Comparison of ENCODE assay signal across 24 cellular contexts in genomic region chr19:13762635-13763235, GRCh38.
"Had no signal": no experiment of that assay in that cellular context is flagged by ENCODE, and none has a peak within 500 bp of the region (broad histone marks: within the 10 kb centered on the region; RNA-seq: fewer than 3 reads in every experiment).

No MANE protein-coding gene starts in this region.

- H3K4me3 ChIP-seq: adrenal gland, ascending aorta, gastroesophageal sphincter, right lobe of liver, thoracic aorta had no signal

- H3K27me3 ChIP-seq: adrenal gland, ascending aorta, brain microvascular endothelial cell, gastroesophageal sphincter, right lobe of liver, upper lobe of left lung had no signal

- DNase-seq: activated CD4-positive, alpha-beta T cell treated with anti-CD3 and anti-CD28 coated beads for 1 hour; activated CD8-positive, alpha-beta memory T cell treated with anti-CD3 and anti-CD28 coated beads, Interleukin-2, amount 50 U/mL, for 4 hours; activated naive CD4-positive, alpha-beta T cell; activated T-cell treated with anti-CD3 and anti-CD28 coated beads, Interleukin-2, amount 50 U/mL, for 24 hours; adrenal gland; brain microvascular endothelial cell; caudate nucleus; effector memory CD8-positive, alpha-beta T cell; head of caudate nucleus; left colon; mesenchymal stem cell; occipital lobe; stimulated activated CD4-positive, alpha-beta T cell treated with anti-CD3 and anti-CD28 coated beads, Interleukin-2, amount 100 ng/mL, for 24 hours; stimulated activated naive B cell treated with anti-CD40 and anti-IgM and Interleukin-4, amounts not matched to agents 10 μg/mL and 1 μg/mL and 100 μg/mL, for 72 hours; T-helper 9 cell had no signal

- H3K27ac ChIP-seq: adrenal gland, ascending aorta, brain microvascular endothelial cell, right lobe of liver, thoracic aorta, upper lobe of left lung had no signal

- FAIRE-seq: colon, keratinocyte had no signal

- H3K9me3 ChIP-seq: adrenal gland, ascending aorta, gastroesophageal sphincter, right lobe of liver, thoracic aorta, upper lobe of left lung had no signal

- ATAC-seq: effector memory CD8-positive, alpha-beta T cell; gastroesophageal sphincter; left colon; right lobe of liver; stimulated activated naive B cell treated with anti-CD40 and anti-IgM and Interleukin-4, amounts not matched to agents 10 μg/mL and 1 μg/mL and 100 μg/mL, for 72 hours had no signal

- H3K27me3 Mint-ChIP-seq: activated naive CD8-positive, alpha-beta T cell; activated T-cell treated with anti-CD3 and anti-CD28 coated beads, Interleukin-2, amount 50 U/mL, for 24 hours; effector memory CD8-positive, alpha-beta T cell; stimulated activated naive B cell treated with anti-CD40 and anti-IgM and Interleukin-4, amounts not matched to agents 10 μg/mL and 1 μg/mL and 100 μg/mL, for 72 hours had no signal

- H3K9me3 Mint-ChIP-seq: activated T-cell treated with anti-CD3 and anti-CD28 coated beads, Interleukin-2, amount 50 U/mL, for 24 hours; activated T-helper 2 cell treated with anti-CD3 and anti-CD28 coated beads, Interferon-gamma antibody, Interleukin-2, Interleukin-4, amounts not matched to agents 10 μg/mL and 5 μg/mL and 100 μg/mL, durations not matched to agents 14 hours and 24 hours and 36 hours; effector memory CD8-positive, alpha-beta T cell; stimulated activated naive B cell treated with anti-CD40 and anti-IgM and Interleukin-4, amounts not matched to agents 10 μg/mL and 1 μg/mL and 100 μg/mL, for 72 hours had no signal

- H3K36me3 Mint-ChIP-seq: activated naive CD8-positive, alpha-beta T cell had no signal

- H3K27ac Mint-ChIP-seq: activated naive CD8-positive, alpha-beta T cell had no signal
